Comparison of ENCODE assay signal across 21 cellular contexts in genomic region chr20:19968488-19969073, GRCh38. TPM values are rescaled to one million over a fixed set of nuclear protein-coding genes. Genes with fewer than 3 reads are reported as not detected.
DNase-seq lines count a peak whose midpoint lies in the region; ATAC-seq and TF ChIP-seq lines count a peak whose summit lies in the region.
"Had no signal": no experiment of that assay in that cellular context is flagged by ENCODE, and none has a peak within 500 bp of the region (broad histone marks: within the 10 kb centered on the region; RNA-seq: fewer than 3 reads in every experiment).

No MANE protein-coding gene starts in this region.

- 44% methylated on average over 4 of the region's 4 CpGs for WGBS in mammary epithelial cell (ENCODE audit: low coverage, missing lambda C conversion rate)

- BruUV-seq in mammary epithelial cell (replicated peaks; lab: Mats Ljungman, UMichigan): no TSS peak

- no peaks in the 10 kb centered on the region for H3K36me3 Mint-ChIP-seq in activated CD4-positive, alpha-beta T cell treated with anti-CD3 and anti-CD28 coated beads, Interleukin-2, amount 10 ng/mL, durations not matched to agents 7 days and 5 days (ENCODE audit: low read depth)
- H3K36me3 Mint-ChIP-seq in activated CD4-positive, alpha-beta T cell treated with anti-CD3 and anti-CD28 coated beads for 36 hours (ENCODE audit: low read depth): no peaks in the 10 kb centered on the region
- peaks cover 27% of the 10 kb centered on the region for H3K36me3 Mint-ChIP-seq in type B pancreatic cell
- H3K36me3 Mint-ChIP-seq: activated naive CD8-positive, alpha-beta T cell treated with anti-CD3 and anti-CD28 coated beads for 36 hours had no signal

- no peaks in the 10 kb centered on the region for H3K9me3 Mint-ChIP-seq in activated CD4-positive, alpha-beta T cell treated with anti-CD3 and anti-CD28 coated beads, Interleukin-2, amount 10 ng/mL, durations not matched to agents 7 days and 5 days
- H3K9me3 Mint-ChIP-seq in activated CD4-positive, alpha-beta T cell treated with anti-CD3 and anti-CD28 coated beads for 36 hours (ENCODE audit: low read depth): no peaks in the 10 kb centered on the region
- H3K9me3 Mint-ChIP-seq in type B pancreatic cell: no peaks in the 10 kb centered on the region
- H3K9me3 Mint-ChIP-seq: activated CD4-positive, alpha-beta T cell treated with anti-CD3 and anti-CD28 coated beads, Interleukin-2, amount 10 ng/mL, durations not matched to agents 24 days and 14 days; activated naive CD8-positive, alpha-beta T cell treated with anti-CD3 and anti-CD28 coated beads for 36 hours; stimulated activated memory B cell treated with anti-CD40 and anti-IgM and Interleukin-4, amounts not matched to agents 10 μg/mL and 1 μg/mL and 100 μg/mL, for 72 hours had no signal

- intact Hi-C loops in activated CD4-positive, alpha-beta T cell treated with anti-CD3 and anti-CD28 coated beads for 36 hours (cut with DNase I, micrococcal nuclease): no loop called here
- intact Hi-C loops in mammary epithelial cell (cut with micrococcal nuclease): no loop called here

- TF ChIP-seq CTCF in mammary epithelial cell (conservative IDR thresholded peaks at IDR 0.05 in 1 of 2, IDR thresholded peaks at IDR 0.05 in 1 of 2; ENCODE audit: extremely low read depth in 1 of 2, insufficient read depth in 1 of 2, low read depth in 1 of 2, low read length in 2 of 2): no peak
- TF ChIP-seq CTCF in type B pancreatic cell (conservative IDR thresholded peaks at IDR 0.05): no peak

- no peak overlapping the region for H3K4me2 ChIP-seq in mammary epithelial cell (ENCODE audit: insufficient read depth, low read depth, low read length)

- no peaks in the 10 kb centered on the region for H3K79me2 ChIP-seq in mammary epithelial cell (ENCODE audit: insufficient read depth, low read length)

- POLR2A ChIA-PET in activated CD4-positive, alpha-beta T cell treated with anti-CD3 and anti-CD28 coated beads, Interleukin-2, amount 10 ng/mL, durations not matched to agents 7 days and 5 days (lab: Charles Lee): interaction anchor here (0.6 kb wide), 1 partner anchor 99 kb away, joined by 3 read pairs; no protein-coding TSS in a partner anchor
- POLR2A ChIA-PET in activated CD4-positive, alpha-beta T cell treated with anti-CD3 and anti-CD28 coated beads for 36 hours (lab: Charles Lee): no interaction called here

- H3K27ac Mint-ChIP-seq in activated CD4-positive, alpha-beta T cell treated with anti-CD3 and anti-CD28 coated beads, Interleukin-2, amount 10 ng/mL, durations not matched to agents 7 days and 5 days: peak overlapping the region; percentile 34
- H3K27ac Mint-ChIP-seq in activated CD4-positive, alpha-beta T cell treated with anti-CD3 and anti-CD28 coated beads for 36 hours: no peak overlapping the region
- peak overlapping the region; percentile 16 for H3K27ac Mint-ChIP-seq in type B pancreatic cell
- H3K27ac Mint-ChIP-seq: activated CD4-positive, alpha-beta T cell treated with anti-CD3 and anti-CD28 coated beads, Interleukin-2, amount 10 ng/mL, durations not matched to agents 24 days and 14 days; activated naive CD8-positive, alpha-beta T cell treated with anti-CD3 and anti-CD28 coated beads for 36 hours; stimulated activated memory B cell treated with anti-CD40 and anti-IgM and Interleukin-4, amounts not matched to agents 10 μg/mL and 1 μg/mL and 100 μg/mL, for 72 hours had no signal

- peaks cover 2% of the 10 kb centered on the region for H3K36me3 ChIP-seq in mammary epithelial cell (ENCODE audit: insufficient read depth, low read length)

- H3K9ac ChIP-seq in mammary epithelial cell (ENCODE audit: insufficient read depth, low read length): no peak overlapping the region

- ATAC-seq in activated CD4-positive, alpha-beta T cell treated with anti-CD3 and anti-CD28 coated beads for 36 hours: no peak
- ATAC-seq: left cardiac atrium; stimulated activated memory B cell treated with anti-CD40 and anti-IgM and Interleukin-4, amounts not matched to agents 10 μg/mL and 1 μg/mL and 100 μg/mL, for 72 hours had no signal

- no peaks in the 10 kb centered on the region for H3K27me3 ChIP-seq in mammary epithelial cell (ENCODE audit: insufficient read depth, low read length)
- H3K27me3 ChIP-seq: transverse colon had no signal

- in situ Hi-C loops in mammary epithelial cell (cut with MboI; ENCODE audit: low sequenced_read_pairs in 2 of 2): no loop called here

- no peaks in the 10 kb centered on the region for H4K20me1 ChIP-seq in mammary epithelial cell (ENCODE audit: insufficient read depth, low read length)

- H2AFZ ChIP-seq in mammary epithelial cell (ENCODE audit: low read depth, low read length): no peak overlapping the region

- H3K27me3 Mint-ChIP-seq in activated CD4-positive, alpha-beta T cell treated with anti-CD3 and anti-CD28 coated beads, Interleukin-2, amount 10 ng/mL, durations not matched to agents 7 days and 5 days: no peaks in the 10 kb centered on the region
- no peaks in the 10 kb centered on the region for H3K27me3 Mint-ChIP-seq in activated CD4-positive, alpha-beta T cell treated with anti-CD3 and anti-CD28 coated beads for 36 hours
- H3K27me3 Mint-ChIP-seq in type B pancreatic cell: no peaks in the 10 kb centered on the region
- H3K27me3 Mint-ChIP-seq: activated naive CD8-positive, alpha-beta T cell treated with anti-CD3 and anti-CD28 coated beads for 36 hours; stimulated activated memory B cell treated with anti-CD40 and anti-IgM and Interleukin-4, amounts not matched to agents 10 μg/mL and 1 μg/mL and 100 μg/mL, for 72 hours had no signal

- no peak for DNase-seq in activated CD4-positive, alpha-beta T cell treated with anti-CD3 and anti-CD28 coated beads, Interleukin-2, amount 10 ng/mL, durations not matched to agents 7 days and 5 days
- no peak for DNase-seq in activated CD4-positive, alpha-beta T cell treated with anti-CD3 and anti-CD28 coated beads for 36 hours
- DNase-seq in NCI-H748 treated with DMSO at 0.1 percent for 48 hours (lab: John Stamatoyannopoulos, UW): peak; percentile 43
- peak; percentile 55 for DNase-seq in mammary epithelial cell
- no peak for DNase-seq in type B pancreatic cell (ENCODE audit: extremely low spot score, unreplicated experiment)
- DNase-seq in NCI-H226: no peak
- DNase-seq in nucleus accumbens (lab: John Stamatoyannopoulos, UW): no peak
- DNase-seq in activated CD4-positive, CD25-positive, alpha-beta regulatory T cell (lab: John Stamatoyannopoulos, UW): no peak
- DNase-seq: ACHN; activated CD4-positive, alpha-beta T cell treated with anti-CD3 and anti-CD28 coated beads, Interleukin-2, amount 10 ng/mL, durations not matched to agents 24 days and 14 days; activated naive CD8-positive, alpha-beta T cell treated with anti-CD3 and anti-CD28 coated beads for 36 hours; activated T-cell treated with anti-CD3 and anti-CD28 coated beads, Interleukin-2, amount 50 U/mL, for 1 hour; effector CD4-positive, alpha-beta T cell; GDM1; hippocampal formation; left cardiac atrium; NCI-H526; small intestine; transverse colon had no signal

- H3K4me3 ChIP-seq in mammary epithelial cell (replicated peaks in 1 of 3; ENCODE audit: insufficient read depth in 1 of 3, low read depth in 2 of 3, low read length in 3 of 3): no peak overlapping the region
- H3K4me3 ChIP-seq: transverse colon had no signal

- H3K4me1 Mint-ChIP-seq in activated CD4-positive, alpha-beta T cell treated with anti-CD3 and anti-CD28 coated beads, Interleukin-2, amount 10 ng/mL, durations not matched to agents 7 days and 5 days: peaks cover 17% of the 10 kb centered on the region
- peaks cover 18% of the 10 kb centered on the region for H3K4me1 Mint-ChIP-seq in activated CD4-positive, alpha-beta T cell treated with anti-CD3 and anti-CD28 coated beads for 36 hours
- peaks cover 29% of the 10 kb centered on the region for H3K4me1 Mint-ChIP-seq in type B pancreatic cell (ENCODE audit: unreplicated experiment)
- H3K4me1 Mint-ChIP-seq: activated CD4-positive, alpha-beta T cell treated with anti-CD3 and anti-CD28 coated beads, Interleukin-2, amount 10 ng/mL, durations not matched to agents 24 days and 14 days had no signal

- H3K4me1 ChIP-seq in mammary epithelial cell (ENCODE audit: insufficient read depth, low read length): peaks cover 8% of the 10 kb centered on the region

- H3K4me3 Mint-ChIP-seq in activated CD4-positive, alpha-beta T cell treated with anti-CD3 and anti-CD28 coated beads, Interleukin-2, amount 10 ng/mL, durations not matched to agents 7 days and 5 days: no peak overlapping the region
- no peak overlapping the region for H3K4me3 Mint-ChIP-seq in activated CD4-positive, alpha-beta T cell treated with anti-CD3 and anti-CD28 coated beads for 36 hours
- H3K4me3 Mint-ChIP-seq in type B pancreatic cell: no peak overlapping the region
- H3K4me3 Mint-ChIP-seq: activated CD4-positive, alpha-beta T cell treated with anti-CD3 and anti-CD28 coated beads, Interleukin-2, amount 10 ng/mL, durations not matched to agents 24 days and 14 days; activated naive CD8-positive, alpha-beta T cell treated with anti-CD3 and anti-CD28 coated beads for 36 hours; stimulated activated memory B cell treated with anti-CD40 and anti-IgM and Interleukin-4, amounts not matched to agents 10 μg/mL and 1 μg/mL and 100 μg/mL, for 72 hours had no signal

- H3K27ac ChIP-seq in mammary epithelial cell (ENCODE audit: insufficient read depth, low read depth, low read length): no peak overlapping the region
- H3K27ac ChIP-seq: RWPE1, transverse colon had no signal

- dilution Hi-C loops in mammary epithelial cell (cut with HindIII; ENCODE audit: low sequenced_read_pairs): no loop called here

- no peaks in the 10 kb centered on the region for H3K9me3 ChIP-seq in mammary epithelial cell (replicated peaks; ENCODE audit: insufficient read depth, low read length)
- H3K9me3 ChIP-seq: transverse colon had no signal

- CTCF ChIA-PET in activated CD4-positive, alpha-beta T cell treated with anti-CD3 and anti-CD28 coated beads, Interleukin-2, amount 10 ng/mL, durations not matched to agents 7 days and 5 days (lab: Charles Lee): no interaction called here
- CTCF ChIA-PET in activated CD4-positive, alpha-beta T cell treated with anti-CD3 and anti-CD28 coated beads for 36 hours (lab: Charles Lee): no interaction called here
- CTCF ChIA-PET in mammary epithelial cell (lab: Charles Lee; ENCODE audit: low non-redundant PET): no interaction called here

RNA-seq across cellular contexts. Expression of gene NAA20, which starts 48.6 kb away (rescaled TPM):
- 10 to 100 TPM; 41.0 to 47.2 TPM for total RNA-seq in activated CD4-positive, alpha-beta T cell treated with anti-CD3 and anti-CD28 coated beads, Interleukin-2, amount 10 ng/mL, durations not matched to agents 7 days and 5 days
- 10 to 100 TPM; 58.6 to 88.7 TPM for total RNA-seq in activated CD4-positive, alpha-beta T cell treated with anti-CD3 and anti-CD28 coated beads for 36 hours
- total RNA-seq in mammary epithelial cell (100 to 1,000 TPM in 1 of 2 donors, 10 to 100 TPM in 1; 44.3 to 105 TPM), type B pancreatic cell (ENCODE audit: low replicate concordance) (63.5 and 69.4 TPM in 2 replicates)
- 102 TPM for polyA plus RNA-seq in mammary epithelial cell
- 49.6 TPM for polyA minus RNA-seq in mammary epithelial cell

Comparison
In these comparisons a context has a peak if more than half of its experiments do, and no peak if none do; other contexts are left out.
1. DNase-seq: peak in NCI-H748 treated with DMSO at 0.1 percent for 48 hours (single experiment) and mammary epithelial cell (single experiment); none in activated CD4-positive, alpha-beta T cell treated with anti-CD3 and anti-CD28 coated beads, Interleukin-2, amount 10 ng/mL, durations not matched to agents 7 days and 5 days (single experiment), activated CD4-positive, alpha-beta T cell treated with anti-CD3 and anti-CD28 coated beads for 36 hours (single experiment), type B pancreatic cell (single experiment), NCI-H226 (single experiment), nucleus accumbens (0 of 56) and activated CD4-positive, CD25-positive, alpha-beta regulatory T cell (0 of 4).